Comparison of ENCODE assay signal across 1 cellular context in the genomic region with DNA sequence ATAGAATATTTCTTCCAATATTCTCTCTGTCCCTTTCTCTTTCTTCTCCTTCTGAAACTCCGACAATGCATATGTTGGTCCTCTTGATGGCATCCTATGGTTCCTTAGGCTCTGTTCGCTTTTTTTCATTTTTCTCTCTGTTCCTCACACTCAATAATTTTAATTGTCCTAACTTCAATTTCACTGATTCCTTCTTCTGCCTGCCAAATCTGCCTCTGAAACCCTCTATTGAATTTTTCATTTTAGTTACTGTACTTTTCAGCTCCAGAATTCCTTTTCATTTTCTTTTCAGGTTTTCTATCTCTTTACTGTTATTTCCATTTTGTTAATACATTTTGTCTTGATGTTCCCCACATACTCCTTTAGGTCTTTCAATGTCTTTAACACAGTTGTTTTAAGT.
A peak's percentile ranks its signal among the peaks of the same experiment; 100 is the strongest.
TF ChIP-seq lines count a peak whose summit lies in the region.

No MANE protein-coding gene starts in this region.

TF ChIP-seq in K562, 482 proteins besides CTCF, POLR2A, EP300 and RAD21:
- TF ChIP-seq FUS (optimal IDR thresholded peaks at IDR 0.05; ENCODE audit: low read depth, low read length) (no peak), TRIM28 (IDR thresholded peaks at IDR 0.05) (0 out of 2 replicates have a peak, but pooled peaks have one; percentile 32), STAG1 (CRISPR knock-in tag; IDR thresholded peaks at IDR 0.05; ENCODE audit: borderline replicate concordance) (no peak)
- TF ChIP-seq, protein P1, sequence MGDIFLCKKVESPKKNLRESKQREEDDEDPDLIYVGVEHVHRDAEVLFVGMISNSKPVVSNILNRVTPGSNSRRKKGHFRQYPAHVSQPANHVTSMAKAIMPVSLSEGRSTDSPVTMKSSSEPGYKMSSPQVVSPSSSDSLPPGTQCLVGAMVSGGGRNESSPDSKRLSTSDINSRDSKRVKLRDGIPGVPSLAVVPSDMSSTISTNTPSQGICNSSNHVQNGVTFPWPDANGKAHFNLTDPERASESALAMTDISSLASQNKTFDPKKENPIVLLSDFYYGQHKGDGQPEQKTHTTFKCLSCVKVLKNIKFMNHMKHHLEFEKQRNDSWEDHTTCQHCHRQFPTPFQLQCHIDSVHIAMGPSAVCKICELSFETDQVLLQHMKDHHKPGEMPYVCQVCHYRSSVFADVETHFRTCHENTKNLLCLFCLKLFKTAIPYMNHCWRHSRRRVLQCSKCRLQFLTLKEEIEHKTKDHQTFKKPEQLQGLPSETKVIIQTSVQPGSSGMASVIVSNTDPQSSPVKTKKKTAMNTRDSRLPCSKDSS (IDR thresholded peaks at IDR 0.05; ENCODE audit: low read depth, partially characterized antibody): peak; percentile 28
